ENCODE assay signal across 22 cellular contexts in the genomic region with DNA sequence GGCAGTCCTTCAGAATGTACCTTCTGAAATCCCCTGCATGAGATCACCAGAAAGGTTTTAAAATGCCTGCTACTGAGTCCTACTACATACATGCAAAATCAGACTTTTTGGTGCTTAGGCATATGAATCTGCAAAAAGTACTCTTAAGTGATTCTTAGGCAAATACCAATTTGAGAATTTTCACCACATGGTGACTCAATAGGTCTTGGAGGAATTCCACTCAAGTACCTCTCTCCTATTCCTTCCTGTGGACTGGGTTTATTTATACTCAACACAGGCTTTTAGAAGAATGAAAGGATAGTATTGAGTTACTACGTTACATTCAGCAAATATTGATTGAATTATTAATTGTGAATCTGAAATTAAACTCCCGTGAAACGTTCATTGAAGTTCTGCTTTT.
DNase-seq lines count a peak whose midpoint lies in the region; ATAC-seq, FAIRE-seq and TF ChIP-seq lines count a peak whose summit lies in the region.
"Had no signal": no experiment of that assay in that cellular context is flagged by ENCODE, and none has a peak within 500 bp of the region (broad histone marks: within the 10 kb centered on the region; RNA-seq: fewer than 3 reads in every experiment).

No MANE protein-coding gene starts in this region.

- H3K27me3 ChIP-seq in astrocyte (ENCODE audit: insufficient read depth, low read length) (no peaks in the 10 kb centered on the region), left lung (no peaks in the 10 kb centered on the region), MG63 (no peaks in the 10 kb centered on the region)

- no peaks in the 10 kb centered on the region for H3K9me3 Mint-ChIP-seq in astrocyte (ENCODE audit: unreplicated experiment)

- FAIRE-seq in astrocyte (lab: Jason Lieb, UNC), result no peak
- FAIRE-seq: GM12878, RCC 7860 had no signal

- intact Hi-C loops in left lung (cut with DNase I), result no loop called here

- no peaks in the 10 kb centered on the region for H3K27me3 Mint-ChIP-seq in astrocyte (ENCODE audit: low read depth, unreplicated experiment)

- ATAC-seq in left lung, result peak; percentile 94
- ATAC-seq: GM12878, GM23338, HCT116, Right ventricle myocardium inferior had no signal

- H3K4me3 Mint-ChIP-seq in astrocyte (ENCODE audit: unreplicated experiment), result no peak overlapping the region
- H3K4me3 Mint-ChIP-seq: CD14-positive monocyte, GM23338 had no signal

- no peak overlapping the region for H3K4me2 ChIP-seq in astrocyte (ENCODE audit: low read length)
- H3K4me2 ChIP-seq: GM23338 had no signal

- H3K36me3 ChIP-seq in astrocyte (ENCODE audit: insufficient read depth, low read length) (no peaks in the 10 kb centered on the region), left lung (no peaks in the 10 kb centered on the region), MG63 (no peaks in the 10 kb centered on the region)

- H3K4me3 ChIP-seq in astrocyte (ENCODE audit: insufficient read depth, low read depth, low read length), result no peak overlapping the region
- no peak overlapping the region for H3K4me3 ChIP-seq in left lung
- H3K4me3 ChIP-seq in MG63, result no peak overlapping the region
- no peak overlapping the region for H3K4me3 ChIP-seq in coronary artery
- H3K4me3 ChIP-seq: GM12878, GM23338 had no signal

- no peaks in the 10 kb centered on the region for H4K20me1 ChIP-seq in astrocyte (ENCODE audit: insufficient read depth, low read length)

- H3K36me3 Mint-ChIP-seq in astrocyte (ENCODE audit: low read depth, unreplicated experiment), result no peaks in the 10 kb centered on the region
- H3K36me3 Mint-ChIP-seq: CD14-positive monocyte had no signal

- H3K9me3 ChIP-seq in astrocyte (ENCODE audit: insufficient read depth, low read depth, low read length) (no peaks in the 10 kb centered on the region), left lung (peaks cover 0 to 7% of the 10 kb centered on the region in 2 donors), MG63 (no peaks in the 10 kb centered on the region)

- H3K79me2 ChIP-seq in astrocyte (ENCODE audit: insufficient read depth, low read length), result no peaks in the 10 kb centered on the region

- no peak overlapping the region for H2AFZ ChIP-seq in astrocyte (ENCODE audit: low read depth, low read length)
- H2AFZ ChIP-seq: GM23338 had no signal

- H3K4me1 ChIP-seq in astrocyte (ENCODE audit: insufficient read depth, low read length) (no peaks in the 10 kb centered on the region), left lung (no peaks in the 10 kb centered on the region)

- peaks cover 2% of the 10 kb centered on the region for H3K4me1 Mint-ChIP-seq in astrocyte (ENCODE audit: low read depth, unreplicated experiment)
- H3K4me1 Mint-ChIP-seq: CD14-positive monocyte, GM23338 had no signal

- no peak overlapping the region for H3K27ac ChIP-seq in astrocyte (ENCODE audit: low read depth, low read length)
- H3K27ac ChIP-seq in left lung, result no peak overlapping the region
- H3K27ac ChIP-seq in coronary artery, result no peak overlapping the region
- H3K27ac ChIP-seq: 22Rv1 had no signal

- TF ChIP-seq CTCF in astrocyte (IDR thresholded peaks at IDR 0.05; ENCODE audit: insufficient read depth, low read depth, low read length) (no peak), left lung (IDR thresholded peaks at IDR 0.05) (no peak), coronary artery (IDR thresholded peaks at IDR 0.05) (no peak)

- no peak overlapping the region for H3K27ac Mint-ChIP-seq in astrocyte (ENCODE audit: unreplicated experiment)
- H3K27ac Mint-ChIP-seq: CD14-positive monocyte, GM23338 had no signal

- H3K9ac ChIP-seq in astrocyte (ENCODE audit: low read length), result no peak overlapping the region

- DNase-seq in DMS53 (lab: John Stamatoyannopoulos, UW) (peak; percentile 41), DMS53 treated with DMSO at 0.1 percent for 48 hours (lab: John Stamatoyannopoulos, UW; ENCODE audit: unreplicated experiment) (no peak), astrocyte (ENCODE audit: low read depth) (peak; percentile 56), left lung (no peak), AML-193 (lab: John Stamatoyannopoulos, UW) (no peak), MG63 (no peak), NCI-H1092 treated with DMSO at 0.1 percent for 48 hours (lab: John Stamatoyannopoulos, UW) (no peak), coronary artery (ENCODE audit: low spot score) (no peak)
- DNase-seq: GF-D8; NCI-H1417; NCI-H187 treated with DMSO at 0.1 percent for 48 hours; NCI-H2171; NCI-H446 treated with DMSO at 0.1 percent for 48 hours; NCI-H69; NK-92 treated with Interleukin-12 subunit alpha and Interleukin-12 subunit beta, amount 100 ng/mL, for 24 hours had no signal

Comparison
In these comparisons a context has a peak if more than half of its experiments do, and no peak if none do; other contexts are left out.
1. DNase-seq: peak in DMS53 (single experiment) and astrocyte (single experiment); none in DMS53 treated with DMSO at 0.1 percent for 48 hours (single experiment), left lung (0 of 2), AML-193 (0 of 2), MG63 (single experiment), NCI-H1092 treated with DMSO at 0.1 percent for 48 hours (single experiment) and coronary artery (single experiment).